In genomic region chr16:14187517-14188338, GRCh38 we compare ENCODE assay signal across 10 cellular contexts.
DNase-seq lines count a peak whose midpoint lies in the region; ATAC-seq, FAIRE-seq and TF ChIP-seq lines count a peak whose summit lies in the region.
"Had no signal": no experiment of that assay in that cellular context is flagged by ENCODE, and none has a peak within 500 bp of the region (broad histone marks: within the 10 kb centered on the region; RNA-seq: fewer than 3 reads in every experiment).

No MANE protein-coding gene starts in this region.

- H3K27ac Mint-ChIP-seq in osteocyte (ENCODE audit: unreplicated experiment): peak overlapping the region; percentile 88

- no peak for FAIRE-seq in GM12891 (lab: Jason Lieb, UNC)
- FAIRE-seq: frontal cortex had no signal

- peak overlapping the region; percentile 30 for H3K4me3 ChIP-seq in cardiac muscle cell

- no peaks in the 10 kb centered on the region for H3K36me3 ChIP-seq in cardiac muscle cell

- intact Hi-C loops in Right ventricle myocardium inferior (cut with DNase I): loop anchor here (5.0 kb wide), 5 partner anchors 35 to 265 kb away; partner anchors contain the start of gene ERCC4

- ATAC-seq in Right ventricle myocardium inferior (no peak), left lobe of liver (no peak)

- no peaks in the 10 kb centered on the region for H3K27me3 Mint-ChIP-seq in osteocyte (ENCODE audit: unreplicated experiment)

- DNase-seq in cardiac muscle cell (ENCODE audit: low read depth in 1 of 2, low spot score in 1 of 2) (no peak), Right ventricle myocardium inferior (ENCODE audit: missing footprints) (no peak), fibroblast of peridontal ligament (ENCODE audit: extremely low read depth) (peak; percentile 45), osteocyte (ENCODE audit: extremely low spot score, unreplicated experiment) (no peak), HPDE6-E6E7 (ENCODE audit: extremely low spot score) (no peak), left lobe of liver (ENCODE audit: low spot score) (no peak), DMS114 treated with DMSO at 0.1 percent for 48 hours (lab: John Stamatoyannopoulos, UW; ENCODE audit: unreplicated experiment) (no peak), GM12891 (ENCODE audit: insufficient read length, low spot score) (no peak)
- DNase-seq: stimulated activated CD4-positive, alpha-beta T cell treated with anti-CD3 and anti-CD28 coated beads, Interleukin-1b, Interleukin-23, amount 100 ng/mL, for 48 hours had no signal

- no peaks in the 10 kb centered on the region for H3K36me3 Mint-ChIP-seq in osteocyte (ENCODE audit: unreplicated experiment)

- TF ChIP-seq CTCF in cardiac muscle cell (IDR thresholded peaks at IDR 0.05; ENCODE audit: low read depth, low read length) (no peak), osteocyte (IDR thresholded peaks at IDR 0.05) (no peak)

- peak overlapping the region; percentile 88 for H3K27ac ChIP-seq in cardiac muscle cell

- no peak for TF ChIP-seq POLR2A in GM12891 (IDR thresholded peaks at IDR 0.05; ENCODE audit: low read depth, low read length)

- H3K4me3 Mint-ChIP-seq in osteocyte (ENCODE audit: unreplicated experiment): no peak overlapping the region

- no peaks in the 10 kb centered on the region for H3K9me3 ChIP-seq in cardiac muscle cell (ENCODE audit: low read depth)

- peaks cover 65% of the 10 kb centered on the region for H3K4me1 ChIP-seq in cardiac muscle cell (ENCODE audit: low read depth)

- no peaks in the 10 kb centered on the region for H3K27me3 ChIP-seq in cardiac muscle cell

- H3K9me3 Mint-ChIP-seq in osteocyte (ENCODE audit: unreplicated experiment): no peaks in the 10 kb centered on the region

- peaks cover 27% of the 10 kb centered on the region for H3K4me1 Mint-ChIP-seq in osteocyte (ENCODE audit: unreplicated experiment)

TF ChIP-seq in GM12891, 5 proteins besides CTCF, POLR2A, EP300 and RAD21:
- TF ChIP-seq POLR2AphosphoS5 (IDR thresholded peaks at IDR 0.05; ENCODE audit: low read depth, low read length) (no peak), SPI1 (IDR thresholded peaks at IDR 0.05; ENCODE audit: low read depth, low read length) (no peak), POU2F2 (IDR thresholded peaks at IDR 0.05; ENCODE audit: low read depth, low read length) (no peak), PAX5 (IDR thresholded peaks at IDR 0.05; ENCODE audit: insufficient read depth, low read length, severe bottlenecking) (no peak), TAF1 (IDR thresholded peaks at IDR 0.05; ENCODE audit: low read depth, low read length) (no peak)
